ENCODE assay signal across 8 cellular contexts in the genomic region with DNA sequence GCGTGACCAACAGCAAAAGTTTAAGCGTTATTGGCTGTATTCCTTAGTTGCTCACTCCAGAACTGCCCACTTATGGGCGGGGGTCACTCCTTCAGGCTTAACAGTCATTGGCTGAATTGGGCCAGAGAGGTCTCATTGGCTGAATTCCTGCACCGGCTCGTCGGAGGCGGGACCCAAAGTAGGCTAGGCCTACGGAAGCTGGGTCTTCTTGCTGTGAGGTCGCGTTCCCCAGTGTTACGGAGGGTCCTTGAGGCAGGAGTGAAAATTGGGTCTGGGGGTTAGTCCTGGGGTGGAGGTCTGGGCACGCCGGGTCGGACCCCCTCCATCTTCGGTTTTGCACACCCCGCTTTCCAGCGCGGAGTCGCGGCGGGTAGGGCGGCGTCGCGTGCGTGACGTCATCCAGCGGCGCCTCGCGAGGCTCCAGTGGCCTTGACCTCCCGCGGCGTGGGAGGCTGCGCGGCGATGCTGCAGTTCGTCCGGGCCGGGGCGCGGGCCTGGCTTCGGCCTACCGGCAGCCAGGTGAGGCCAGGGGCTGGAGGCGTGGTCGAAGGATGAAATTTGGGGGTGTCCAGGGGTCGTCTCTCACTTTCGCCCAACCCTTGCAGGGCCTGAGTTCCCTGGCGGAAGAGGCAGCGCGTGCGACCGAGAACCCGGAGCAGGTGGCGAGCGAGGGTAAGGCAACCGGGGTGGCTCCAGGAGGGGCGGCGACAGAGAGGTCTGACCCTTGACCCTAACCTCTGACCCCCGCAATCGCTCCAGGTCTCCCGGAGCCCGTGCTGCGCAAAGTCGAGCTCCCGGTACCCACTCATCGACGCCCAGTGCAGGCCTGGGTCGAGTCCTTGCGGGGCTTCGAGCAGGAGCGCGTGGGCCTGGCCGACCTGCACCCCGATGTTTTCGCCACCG. TPM values are rescaled to one million over a fixed set of nuclear protein-coding genes. Genes with fewer than 3 reads are reported as not detected.
A peak's percentile ranks its signal among the peaks of the same experiment; 100 is the strongest.
DNase-seq lines count a peak whose midpoint lies in the region; ATAC-seq and TF ChIP-seq lines count a peak whose summit lies in the region.

A gene (plus strand): TSS at position 423 of the 903 bp plus-strand sequence. CDS start 40 bp downstream, at position 463.

- intact Hi-C loops in transverse colon (cut with DNase I; ENCODE audit: low total_unique reads): no loop called here

- TF ChIP-seq CTCF in GM12875 (IDR thresholded peaks at IDR 0.05; ENCODE audit: borderline replicate concordance, insufficient read depth, low read depth, low read length) (no peak), cardiac muscle cell (IDR thresholded peaks at IDR 0.05; ENCODE audit: low read depth, low read length) (no peak), transverse colon (IDR thresholded peaks at IDR 0.05) (peak in 2 of 5 experiments; percentile 22 to 35)

- peak within 1 kb of the TSS; percentile 37 for H2BK120ac ChIP-seq in trophoblast cell (ENCODE audit: insufficient read depth, low read length, poor library complexity)

- no peaks in the 10 kb centered on the region for H3K27me3 ChIP-seq in adipocyte (replicated peaks; ENCODE audit: control insufficient read depth, insufficient read depth, low read length)
- H3K27me3 ChIP-seq in cardiac muscle cell: no peaks in the 10 kb centered on the region
- H3K27me3 ChIP-seq in trophoblast cell (ENCODE audit: insufficient read depth, low read length): no peaks in the 10 kb centered on the region
- H3K27me3 ChIP-seq in transverse colon: no peaks in the 10 kb centered on the region

- peak within 1 kb of the TSS; percentile 96 for H3K9ac ChIP-seq in adipocyte (ENCODE audit: low read length)
- H3K9ac ChIP-seq in trophoblast cell (ENCODE audit: low read length): peak within 1 kb of the TSS; percentile 91

- no peaks in the 10 kb centered on the region for H3K9me3 ChIP-seq in adipocyte (ENCODE audit: control insufficient read depth, low read length)
- H3K9me3 ChIP-seq in cardiac muscle cell (ENCODE audit: low read depth): no peaks in the 10 kb centered on the region
- H3K9me3 ChIP-seq in trophoblast cell (ENCODE audit: insufficient read depth, low read depth, low read length): no peaks in the 10 kb centered on the region
- H3K9me3 ChIP-seq in transverse colon: no peaks in the 10 kb centered on the region

- no peak within 1 kb of the TSS for H2AK5ac ChIP-seq in trophoblast cell (ENCODE audit: low read length)

- peak within 1 kb of the TSS; percentile 84 for H4K8ac ChIP-seq in trophoblast cell (ENCODE audit: low read depth, low read length)

- H3K79me2 ChIP-seq in trophoblast cell (ENCODE audit: control insufficient read depth, insufficient read depth, low read length, poor library complexity): peaks cover 3% of the 10 kb centered on the region

- H3K4me2 ChIP-seq in trophoblast cell (ENCODE audit: low read length): peak within 1 kb of the TSS; percentile 90

- H3K4me3 ChIP-seq in GM12875 (ENCODE audit: low read depth, low read length) (peak within 1 kb of the TSS; percentile 99), adipocyte (ENCODE audit: low read length) (peak within 1 kb of the TSS; percentile 99), cardiac muscle cell (peak within 1 kb of the TSS; percentile 63), trophoblast cell (ENCODE audit: low read depth, low read length) (peak within 1 kb of the TSS; percentile 95), transverse colon (peak within 1 kb of the TSS; percentile 63 to 87 (median 80))

- no peak within 1 kb of the TSS for H3K23ac ChIP-seq in trophoblast cell (ENCODE audit: low read length)

- H2AFZ ChIP-seq in trophoblast cell (ENCODE audit: insufficient read depth, low read length, poor library complexity): peak within 1 kb of the TSS; percentile 74

- peaks cover 7% of the 10 kb centered on the region for H3K79me1 ChIP-seq in trophoblast cell (ENCODE audit: low read length)

- no peak within 1 kb of the TSS for H2BK12ac ChIP-seq in trophoblast cell (ENCODE audit: low read length)

- H3K4me1 ChIP-seq in adipocyte (ENCODE audit: control insufficient read depth, insufficient read depth, low read length): peaks cover 7% of the 10 kb centered on the region
- H3K4me1 ChIP-seq in cardiac muscle cell (ENCODE audit: low read depth): peaks cover 3% of the 10 kb centered on the region
- peaks cover 0 to 3% of the 10 kb centered on the region in 2 experiments for H3K4me1 ChIP-seq in trophoblast cell (ENCODE audit: control insufficient read depth in 1 of 2, insufficient read depth in 2 of 2, low read length in 2 of 2)
- peaks cover 6 to 22% (median 18%) of the 10 kb centered on the region in 4 donors for H3K4me1 ChIP-seq in transverse colon

- H3K18ac ChIP-seq in trophoblast cell (ENCODE audit: low read length): peak within 1 kb of the TSS; percentile 47

- TF ChIP-seq POLR2A in transverse colon (IDR thresholded peaks at IDR 0.05): peak; percentile 69

- H2BK5ac ChIP-seq in trophoblast cell (ENCODE audit: low read depth, low read length, poor library complexity): peak within 1 kb of the TSS; percentile 37

- peak within 1 kb of the TSS; percentile 77 for H3K4ac ChIP-seq in trophoblast cell (ENCODE audit: low read depth, low read length)

- no CpG with 5 or more reads among the region's 77 CpGs for WGBS in trophoblast cell (ENCODE audit: extremely low coverage, insufficient coverage, insufficient read length)
- 0% methylated on average over 1 to 42 of the region's 77 CpGs for WGBS in transverse colon (ENCODE audit: low coverage in 1 of 2), 2 donors

- peak; percentile 89 for ATAC-seq in HG02798 (IDR thresholded peaks at IDR 0.05; ENCODE audit: poor library complexity, unreplicated experiment)

- H3K27ac ChIP-seq in cardiac muscle cell (peak within 1 kb of the TSS; percentile 41), trophoblast cell (ENCODE audit: low read depth, low read length) (no peak within 1 kb of the TSS), transverse colon (peak within 1 kb of the TSS; percentile 87 to 91 (median 88))

- peak within 1 kb of the TSS; percentile 72 for H4K91ac ChIP-seq in trophoblast cell (ENCODE audit: low read depth, low read length)

- DNase-seq in NCI-H1436 (lab: John Stamatoyannopoulos, UW) (peak; percentile 98), T follicular helper cell (ENCODE audit: low read depth) (peak; percentile 94), adipocyte (ENCODE audit: low read depth) (peak; percentile 99), cardiac muscle cell (ENCODE audit: low read depth in 1 of 2, low spot score in 1 of 2) (peak; percentile 99), trophoblast cell (peak; percentile 98 to 99), transverse colon (peak; percentile 96)

- peaks cover 32% of the 10 kb centered on the region for H3K36me3 ChIP-seq in adipocyte (ENCODE audit: control insufficient read depth, insufficient read depth, low read length, severe bottlenecking)
- peaks cover 14% of the 10 kb centered on the region for H3K36me3 ChIP-seq in cardiac muscle cell
- H3K36me3 ChIP-seq in trophoblast cell (ENCODE audit: control insufficient read depth in 1 of 2, insufficient read depth in 2 of 2, low read length in 2 of 2): peaks cover 14 to 22% of the 10 kb centered on the region in 2 experiments
- peaks cover 0 to 19% (median 0%) of the 10 kb centered on the region in 4 donors for H3K36me3 ChIP-seq in transverse colon

- H4K12ac ChIP-seq in trophoblast cell (ENCODE audit: low read depth, low read length): peak within 1 kb of the TSS; percentile 85

- in situ Hi-C loops in transverse colon (cut with MboI; ENCODE audit: low pct_ligation_motif_present in 1 of 4, low pct_unique_long_range_greater_than_20kb in 1 of 4, low sequenced_read_pairs in 3 of 4): no loop called here

- peak within 1 kb of the TSS; percentile 54 for H3K14ac ChIP-seq in trophoblast cell (ENCODE audit: low read length)

- TF ChIP-seq EP300 in transverse colon (IDR thresholded peaks at IDR 0.05; ENCODE audit: low read depth): no peak

RNA-seq across cellular contexts. Expression of the gene that starts here (rescaled TPM):
- total RNA-seq in cardiac muscle cell (119 and 129 TPM in 2 replicates), transverse colon (10 to 100 TPM; 44.1 to 89.6 (median 62.5) TPM)
- 78.5 and 81.2 TPM in 2 replicates for polyA plus RNA-seq in cardiac muscle cell
- polyA plus RNA-seq in trophoblast cell (2013): 36.6 and 36.8 TPM in 2 replicates
